ENCODE assay signal across 22 cellular contexts in the genomic region with DNA sequence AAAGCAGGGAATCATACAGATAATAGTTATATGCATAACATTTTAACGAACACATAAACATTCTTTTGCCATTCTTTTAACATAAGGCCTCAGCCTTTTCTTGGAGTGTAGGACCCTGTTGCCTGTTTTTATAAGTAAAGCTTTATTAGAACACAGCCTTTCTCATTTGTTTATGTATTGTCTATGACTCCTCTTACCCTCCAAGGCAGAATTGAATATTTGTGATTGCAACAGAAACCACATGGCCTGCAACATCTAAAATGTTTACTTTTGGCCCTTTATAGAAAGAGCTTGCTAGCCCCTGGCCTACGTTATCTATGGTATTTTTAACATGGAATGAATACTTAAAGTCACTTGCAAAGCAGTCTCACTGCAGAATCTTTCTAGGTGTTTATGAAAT. TPM values are rescaled to one million over a fixed set of nuclear protein-coding genes. Genes with fewer than 3 reads are reported as not detected.
A peak's percentile ranks its signal among the peaks of the same experiment; 100 is the strongest.
DNase-seq lines count a peak whose midpoint lies in the region; ATAC-seq and TF ChIP-seq lines count a peak whose summit lies in the region.
"Had no signal": no experiment of that assay in that cellular context is flagged by ENCODE, and none has a peak within 500 bp of the region (broad histone marks: within the 10 kb centered on the region; RNA-seq: fewer than 3 reads in every experiment).

No MANE protein-coding gene starts in this region.

- CTCF ChIA-PET in AG04449 (lab: Yijun Ruan, JAX) = interaction anchor here (1.1 kb wide), 1 partner anchor 43 kb away, joined by 3 read pairs; no protein-coding TSS in a partner anchor
- CTCF ChIA-PET in activated CD4-positive, alpha-beta T cell treated with anti-CD3 and anti-CD28 coated beads, Interleukin-2, amount 10 ng/mL, durations not matched to agents 7 days and 5 days (lab: Charles Lee) = no interaction called here

- ATAC-seq in GM18868 (IDR thresholded peaks at IDR 0.05; ENCODE audit: unreplicated experiment) = no peak
- ATAC-seq: heart left ventricle; stimulated activated naive CD8-positive, alpha-beta T cell treated with anti-CD3 and anti-CD28 coated beads, Interleukin-15, Interleukin-2, amounts not matched to agents 100 U/mL and 50 U/mL, for 24 hours had no signal

- TF ChIP-seq CTCF in AG04449 (IDR thresholded peaks at IDR 0.05; ENCODE audit: insufficient read depth, low read length, missing control alignments) (no peak), fibroblast of villous mesenchyme (IDR thresholded peaks at IDR 0.05; ENCODE audit: insufficient read depth, low read depth, low read length) (no peak)

- no peak overlapping the region for H3K4me3 ChIP-seq in AG04449 (ENCODE audit: low read depth, low read length)
- H3K4me3 ChIP-seq in adipocyte (ENCODE audit: low read length) = peak overlapping the region; percentile 99
- peak overlapping the region; percentile 96 for H3K4me3 ChIP-seq in fibroblast of villous mesenchyme (ENCODE audit: low read depth, low read length)
- H3K4me3 ChIP-seq: ascending aorta, heart left ventricle had no signal

- no peaks in the 10 kb centered on the region for H3K9me3 ChIP-seq in adipocyte (ENCODE audit: control insufficient read depth, low read length)
- H3K9me3 ChIP-seq: ascending aorta, heart left ventricle had no signal

- no peak overlapping the region for H3K27ac Mint-ChIP-seq in activated CD4-positive, alpha-beta T cell treated with anti-CD3 and anti-CD28 coated beads, Interleukin-2, amount 10 ng/mL, durations not matched to agents 7 days and 5 days
- H3K27ac Mint-ChIP-seq: dendritic cell treated with granulocyte-macrophage colony-stimulating factor and Interleukin-4, amounts not matched to agents 40 ng/mL and 50 ng/mL, for 4 days; memory B cell had no signal

- POLR2A ChIA-PET in AG04449 (lab: Yijun Ruan, JAX) = no interaction called here
- POLR2A ChIA-PET in activated CD4-positive, alpha-beta T cell treated with anti-CD3 and anti-CD28 coated beads, Interleukin-2, amount 10 ng/mL, durations not matched to agents 7 days and 5 days (lab: Charles Lee) = no interaction called here

- H3K4me1 Mint-ChIP-seq in activated CD4-positive, alpha-beta T cell treated with anti-CD3 and anti-CD28 coated beads, Interleukin-2, amount 10 ng/mL, durations not matched to agents 7 days and 5 days = peaks cover 48% of the 10 kb centered on the region

- no peaks in the 10 kb centered on the region for H3K27me3 ChIP-seq in adipocyte (replicated peaks; ENCODE audit: control insufficient read depth, insufficient read depth, low read length)
- H3K27me3 ChIP-seq: ascending aorta, heart left ventricle had no signal

- no peak overlapping the region for H3K9ac ChIP-seq in adipocyte (ENCODE audit: low read length)

- peaks cover 9% of the 10 kb centered on the region for H3K36me3 Mint-ChIP-seq in activated CD4-positive, alpha-beta T cell treated with anti-CD3 and anti-CD28 coated beads, Interleukin-2, amount 10 ng/mL, durations not matched to agents 7 days and 5 days (ENCODE audit: low read depth)

- peaks cover 21% of the 10 kb centered on the region for H3K36me3 ChIP-seq in adipocyte (ENCODE audit: control insufficient read depth, insufficient read depth, low read length, severe bottlenecking)
- H3K36me3 ChIP-seq: ascending aorta had no signal

- peaks cover 36% of the 10 kb centered on the region for H3K4me1 ChIP-seq in adipocyte (ENCODE audit: control insufficient read depth, insufficient read depth, low read length)

- H3K27me3 Mint-ChIP-seq in activated CD4-positive, alpha-beta T cell treated with anti-CD3 and anti-CD28 coated beads, Interleukin-2, amount 10 ng/mL, durations not matched to agents 7 days and 5 days = no peaks in the 10 kb centered on the region
- H3K27me3 Mint-ChIP-seq: dendritic cell treated with granulocyte-macrophage colony-stimulating factor and Interleukin-4, amounts not matched to agents 40 ng/mL and 50 ng/mL, for 4 days; memory B cell had no signal

- H3K4me3 Mint-ChIP-seq in activated CD4-positive, alpha-beta T cell treated with anti-CD3 and anti-CD28 coated beads, Interleukin-2, amount 10 ng/mL, durations not matched to agents 7 days and 5 days = no peak overlapping the region
- H3K4me3 Mint-ChIP-seq: dendritic cell treated with granulocyte-macrophage colony-stimulating factor and Interleukin-4, amounts not matched to agents 40 ng/mL and 50 ng/mL, for 4 days; memory B cell had no signal

- DNase-seq in AG04449 (ENCODE audit: low read depth, low spot score) (peak; percentile 47), ELR (ENCODE audit: low read depth) (peak; percentile 83), adipocyte (ENCODE audit: low read depth) (peak; percentile 69), fibroblast of villous mesenchyme (ENCODE audit: low read depth) (peak; percentile 98), activated gamma-delta T cell treated with Interleukin-2 at 50 U/mL for 16 hours (no peak)
- no peak for DNase-seq in activated CD4-positive, alpha-beta T cell treated with anti-CD3 and anti-CD28 coated beads, Interleukin-2, amount 10 ng/mL, durations not matched to agents 7 days and 5 days
- no peak for DNase-seq in activated CD4-positive, alpha-beta T cell treated with anti-CD3 and anti-CD28 coated beads, Interleukin-2, amount 50 U/mL, for 48 hours
- DNase-seq: activated CD4-positive, alpha-beta T cell treated with anti-CD3 and anti-CD28 coated beads for 4 hours; activated naive CD4-positive, alpha-beta T cell treated with Interleukin-2 at 50 U/mL for 16 hours; COR-L47; heart left ventricle; kidney; MV-4-11; NCI-H2029 treated with DMSO at 0.1 percent for 48 hours; NCI-H524 treated with DMSO at 0.1 percent for 48 hours; OCI-M1; stimulated activated CD4-positive, alpha-beta T cell treated with anti-CD3 and anti-CD28 coated beads, Interleukin-15, amount 100 ng/mL, for 24 hours; stimulated activated naive CD8-positive, alpha-beta T cell treated with anti-CD3 and anti-CD28 coated beads, Interleukin-15, Interleukin-2, amounts not matched to agents 100 U/mL and 50 U/mL, for 24 hours had no signal

- no peaks in the 10 kb centered on the region for H3K9me3 Mint-ChIP-seq in activated CD4-positive, alpha-beta T cell treated with anti-CD3 and anti-CD28 coated beads, Interleukin-2, amount 10 ng/mL, durations not matched to agents 7 days and 5 days
- H3K9me3 Mint-ChIP-seq: dendritic cell treated with granulocyte-macrophage colony-stimulating factor and Interleukin-4, amounts not matched to agents 40 ng/mL and 50 ng/mL, for 4 days; memory B cell had no signal

RNA-seq across cellular contexts. Expression of gene SLC31A1, which starts 2.6 kb away (rescaled TPM):
- 34.5 and 41.5 TPM in 2 replicates for total RNA-seq in fibroblast of villous mesenchyme
- 10 to 100 TPM in 1 of 2 experiments, 1 to 10 TPM in 1; 9.2 to 10.4 TPM for total RNA-seq in activated CD4-positive, alpha-beta T cell treated with anti-CD3 and anti-CD28 coated beads, Interleukin-2, amount 10 ng/mL, durations not matched to agents 7 days and 5 days

RNA-seq across cellular contexts. Expression of gene FKBP15, which starts 2.9 kb away (rescaled TPM):
- total RNA-seq in fibroblast of villous mesenchyme = 20.6 and 25.9 TPM in 2 replicates
- 10 to 100 TPM; 33.6 to 39.3 TPM for total RNA-seq in activated CD4-positive, alpha-beta T cell treated with anti-CD3 and anti-CD28 coated beads, Interleukin-2, amount 10 ng/mL, durations not matched to agents 7 days and 5 days

RNA-seq across cellular contexts. Expression of gene CDC26, which starts 51.4 kb away (rescaled TPM):
- total RNA-seq in fibroblast of villous mesenchyme = 35.8 and 61.3 TPM in 2 replicates
- 10 to 100 TPM; 28.8 to 31.0 TPM for total RNA-seq in activated CD4-positive, alpha-beta T cell treated with anti-CD3 and anti-CD28 coated beads, Interleukin-2, amount 10 ng/mL, durations not matched to agents 7 days and 5 days

RNA-seq across cellular contexts. Expression of gene PRPF4, which starts 51.5 kb away (rescaled TPM):
- 21.3 and 36.3 TPM in 2 replicates for total RNA-seq in fibroblast of villous mesenchyme
- total RNA-seq in activated CD4-positive, alpha-beta T cell treated with anti-CD3 and anti-CD28 coated beads, Interleukin-2, amount 10 ng/mL, durations not matched to agents 7 days and 5 days = 10 to 100 TPM; 30.6 to 32.4 TPM

Comparison
In these comparisons a context has a peak if more than half of its experiments do, and no peak if none do; other contexts are left out.
1. DNase-seq: peak in AG04449 (single experiment), ELR (single experiment), adipocyte (single experiment) and fibroblast of villous mesenchyme (single experiment); none in activated CD4-positive, alpha-beta T cell treated with anti-CD3 and anti-CD28 coated beads, Interleukin-2, amount 10 ng/mL, durations not matched to agents 7 days and 5 days (single experiment), activated gamma-delta T cell treated with Interleukin-2 at 50 U/mL for 16 hours (single experiment) and activated CD4-positive, alpha-beta T cell treated with anti-CD3 and anti-CD28 coated beads, Interleukin-2, amount 50 U/mL, for 48 hours (0 of 2).